ENCODE assay signal across 8 cellular contexts in the genomic region with DNA sequence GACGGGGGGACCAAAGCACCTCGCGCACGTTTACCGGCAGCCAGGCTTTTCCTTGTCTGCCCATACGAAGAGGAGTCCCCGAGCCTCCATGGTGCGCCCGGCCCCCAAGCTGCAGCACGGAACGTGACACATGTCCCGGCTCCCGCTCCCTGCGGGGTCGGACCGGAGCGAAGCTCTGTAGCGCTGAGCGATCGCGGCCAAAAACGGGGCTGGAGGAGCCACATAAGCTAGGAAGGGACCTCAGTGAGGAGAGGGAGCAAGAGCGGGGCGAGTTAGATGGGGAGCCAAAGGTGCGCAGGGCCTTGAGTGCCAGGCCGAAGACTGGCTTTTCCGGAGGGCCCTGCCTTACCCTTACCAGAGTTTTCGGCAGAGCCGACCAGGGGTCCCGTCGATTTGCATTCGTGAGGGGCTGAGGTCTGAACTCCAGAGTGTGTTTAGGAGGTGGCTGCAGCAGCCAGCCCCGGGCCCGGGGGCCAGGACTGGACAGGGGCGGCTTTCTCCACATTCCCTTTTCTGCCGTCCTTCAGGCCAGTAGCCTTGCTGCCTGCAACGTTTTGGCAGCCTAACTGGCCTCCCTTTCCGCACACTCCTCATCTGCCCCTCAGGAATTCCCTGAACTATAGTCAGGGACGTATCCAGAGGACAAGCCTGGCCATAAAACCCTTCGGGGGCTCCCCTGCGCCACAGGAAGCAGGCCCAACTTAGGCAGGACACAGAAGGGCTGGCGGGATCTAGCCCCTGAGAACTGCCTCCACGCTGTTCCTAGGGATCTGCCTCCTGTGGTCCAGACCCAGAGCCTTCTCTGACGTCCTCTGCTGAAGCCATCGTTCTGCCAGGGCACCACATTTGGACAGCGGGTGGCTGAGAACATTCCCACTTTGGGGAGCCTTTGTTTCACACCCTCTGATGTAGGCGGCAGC. TPM values are rescaled to one million over a fixed set of nuclear protein-coding genes. Genes with fewer than 3 reads are reported as not detected.
DNase-seq lines count a peak whose midpoint lies in the region; ATAC-seq, FAIRE-seq and TF ChIP-seq lines count a peak whose summit lies in the region.

No MANE protein-coding gene starts in this region.

- no peak for FAIRE-seq in astrocyte (lab: Jason Lieb, UNC)

- H3K4me3 ChIP-seq in CD4-positive, CD25-positive, alpha-beta regulatory T cell (ENCODE audit: low read depth, low read length), result peak overlapping the region; percentile 51
- H3K4me3 ChIP-seq in HUES48 (ENCODE audit: low read depth, low read length) (peak overlapping the region; percentile 95), astrocyte (ENCODE audit: insufficient read depth, low read depth, low read length) (peak overlapping the region; percentile 70), kidney epithelial cell (ENCODE audit: low read depth, low read length) (peak overlapping the region; percentile 79)

- H3K36me3 Mint-ChIP-seq in CD4-positive, CD25-positive, alpha-beta regulatory T cell, result peaks cover 3% of the 10 kb centered on the region
- no peaks in the 10 kb centered on the region for H3K36me3 Mint-ChIP-seq in astrocyte (ENCODE audit: low read depth, unreplicated experiment)
- H3K36me3 Mint-ChIP-seq in stimulated activated naive CD8-positive, alpha-beta T cell treated with anti-CD3 and anti-CD28 coated beads, Interleukin-15, Interleukin-2, amounts not matched to agents 100 ng/mL and 50 ng/mL, for 24 hours (ENCODE audit: low read depth), result peaks cover 11% of the 10 kb centered on the region

- peak overlapping the region; percentile 86 for H3K27ac ChIP-seq in CD4-positive, CD25-positive, alpha-beta regulatory T cell (ENCODE audit: insufficient read depth, low read length, poor library complexity, severe bottlenecking)
- H3K27ac ChIP-seq in HUES48 (ENCODE audit: low read depth, low read length) (peak overlapping the region; percentile 80), astrocyte (ENCODE audit: low read depth, low read length) (peak overlapping the region; percentile 97)

- TF ChIP-seq CTCF in astrocyte (IDR thresholded peaks at IDR 0.05; ENCODE audit: insufficient read depth, low read depth, low read length) (no peak), kidney epithelial cell (IDR thresholded peaks at IDR 0.05; ENCODE audit: insufficient read depth, low read length, poor library complexity, severe bottlenecking) (no peak)

- H3K4me1 ChIP-seq in CD4-positive, CD25-positive, alpha-beta regulatory T cell (ENCODE audit: control insufficient read depth, insufficient read depth, low read length, poor library complexity, severe bottlenecking), result peaks cover 34% of the 10 kb centered on the region
- H3K4me1 ChIP-seq in HUES48 (ENCODE audit: control insufficient read depth, insufficient read depth, low read length) (no peaks in the 10 kb centered on the region), astrocyte (ENCODE audit: insufficient read depth, low read length) (peaks cover 16% of the 10 kb centered on the region)

- H3K9ac ChIP-seq in HUES48 (ENCODE audit: low read depth, low read length) (peak overlapping the region; percentile 75), astrocyte (ENCODE audit: low read length) (peak overlapping the region; percentile 98)

- H4K20me1 ChIP-seq in astrocyte (ENCODE audit: insufficient read depth, low read length), result peaks cover 28% of the 10 kb centered on the region

- H3K27ac Mint-ChIP-seq in CD4-positive, CD25-positive, alpha-beta regulatory T cell, result peak overlapping the region in 2 of 3 donors; percentile 92 to 93
- peak overlapping the region; percentile 81 for H3K27ac Mint-ChIP-seq in astrocyte (ENCODE audit: unreplicated experiment)
- peak overlapping the region; percentile 95 for H3K27ac Mint-ChIP-seq in stimulated activated naive CD8-positive, alpha-beta T cell treated with anti-CD3 and anti-CD28 coated beads, Interleukin-15, Interleukin-2, amounts not matched to agents 100 ng/mL and 50 ng/mL, for 24 hours

- ATAC-seq in CD4-positive, CD25-positive, alpha-beta regulatory T cell (ENCODE audit: low read depth in 2 of 2), result no peak
- ATAC-seq in GM21390 (IDR thresholded peaks at IDR 0.05; ENCODE audit: unreplicated experiment), result no peak
- ATAC-seq in HG02610 (IDR thresholded peaks at IDR 0.05; ENCODE audit: unreplicated experiment), result no peak

- H2AFZ ChIP-seq in astrocyte (ENCODE audit: low read depth, low read length), result peak overlapping the region; percentile 10

- peaks cover 0 to 2% (median 0%) of the 10 kb centered on the region in 7 donors for H3K9me3 Mint-ChIP-seq in CD4-positive, CD25-positive, alpha-beta regulatory T cell
- no peaks in the 10 kb centered on the region for H3K9me3 Mint-ChIP-seq in astrocyte (ENCODE audit: unreplicated experiment)
- H3K9me3 Mint-ChIP-seq in stimulated activated naive CD8-positive, alpha-beta T cell treated with anti-CD3 and anti-CD28 coated beads, Interleukin-15, Interleukin-2, amounts not matched to agents 100 ng/mL and 50 ng/mL, for 24 hours, result no peaks in the 10 kb centered on the region

- peak overlapping the region; percentile 90 to 96 (median 93) for H3K4me3 Mint-ChIP-seq in CD4-positive, CD25-positive, alpha-beta regulatory T cell
- H3K4me3 Mint-ChIP-seq in astrocyte (ENCODE audit: unreplicated experiment), result peak overlapping the region; percentile 93
- peak overlapping the region; percentile 93 for H3K4me3 Mint-ChIP-seq in stimulated activated naive CD8-positive, alpha-beta T cell treated with anti-CD3 and anti-CD28 coated beads, Interleukin-15, Interleukin-2, amounts not matched to agents 100 ng/mL and 50 ng/mL, for 24 hours

- peak in 1 of 3 donors; percentile 18 for DNase-seq in CD4-positive, CD25-positive, alpha-beta regulatory T cell
- DNase-seq in astrocyte (ENCODE audit: low read depth) (no peak), kidney epithelial cell (ENCODE audit: low read depth) (no peak), NCI-H446 treated with DMSO at 0.1 percent for 48 hours (lab: John Stamatoyannopoulos, UW) (no peak)

- no peaks in the 10 kb centered on the region for H3K9me3 ChIP-seq in CD4-positive, CD25-positive, alpha-beta regulatory T cell (ENCODE audit: control insufficient read depth in 2 of 2, low read length in 2 of 2)
- H3K9me3 ChIP-seq in HUES48 (ENCODE audit: control insufficient read depth, insufficient read depth, low read length), result peaks cover 33% of the 10 kb centered on the region
- no peaks in the 10 kb centered on the region for H3K9me3 ChIP-seq in astrocyte (ENCODE audit: insufficient read depth, low read depth, low read length)

- H3K4me1 Mint-ChIP-seq in CD4-positive, CD25-positive, alpha-beta regulatory T cell, result peaks cover 0 to 35% (median 7%) of the 10 kb centered on the region in 4 donors
- peaks cover 5% of the 10 kb centered on the region for H3K4me1 Mint-ChIP-seq in astrocyte (ENCODE audit: low read depth, unreplicated experiment)
- peaks cover 22% of the 10 kb centered on the region for H3K4me1 Mint-ChIP-seq in stimulated activated naive CD8-positive, alpha-beta T cell treated with anti-CD3 and anti-CD28 coated beads, Interleukin-15, Interleukin-2, amounts not matched to agents 100 ng/mL and 50 ng/mL, for 24 hours (ENCODE audit: low read depth)

- no peaks in the 10 kb centered on the region for H3K27me3 Mint-ChIP-seq in CD4-positive, CD25-positive, alpha-beta regulatory T cell
- no peaks in the 10 kb centered on the region for H3K27me3 Mint-ChIP-seq in astrocyte (ENCODE audit: low read depth, unreplicated experiment)
- H3K27me3 Mint-ChIP-seq in stimulated activated naive CD8-positive, alpha-beta T cell treated with anti-CD3 and anti-CD28 coated beads, Interleukin-15, Interleukin-2, amounts not matched to agents 100 ng/mL and 50 ng/mL, for 24 hours, result no peaks in the 10 kb centered on the region

- peaks cover 65% of the 10 kb centered on the region for H3K79me2 ChIP-seq in astrocyte (ENCODE audit: insufficient read depth, low read length)

- H3K36me3 ChIP-seq in CD4-positive, CD25-positive, alpha-beta regulatory T cell (ENCODE audit: control insufficient read depth, insufficient read depth, low read length), result peaks cover 12% of the 10 kb centered on the region
- H3K36me3 ChIP-seq in HUES48 (ENCODE audit: control insufficient read depth, insufficient read depth, low read length) (peaks cover 34% of the 10 kb centered on the region), astrocyte (ENCODE audit: insufficient read depth, low read length) (peaks cover 2% of the 10 kb centered on the region), kidney epithelial cell (ENCODE audit: control insufficient read depth, insufficient read depth, low read length) (peaks cover 2% of the 10 kb centered on the region)

- peak overlapping the region; percentile 94 for H3K4me2 ChIP-seq in astrocyte (ENCODE audit: low read length)

- H3K27me3 ChIP-seq in CD4-positive, CD25-positive, alpha-beta regulatory T cell (ENCODE audit: control insufficient read depth, insufficient read depth, low read length), result no peaks in the 10 kb centered on the region
- H3K27me3 ChIP-seq in HUES48 (ENCODE audit: control insufficient read depth, insufficient read depth, low read length) (no peaks in the 10 kb centered on the region), astrocyte (ENCODE audit: insufficient read depth, low read length) (no peaks in the 10 kb centered on the region), kidney epithelial cell (ENCODE audit: control insufficient read depth, insufficient read depth, low read length) (no peaks in the 10 kb centered on the region)

RNA-seq across cellular contexts. Expression of gene SSR4, which starts 0.7 kb away (rescaled TPM):
- 155 TPM for total RNA-seq in CD4-positive, CD25-positive, alpha-beta regulatory T cell
- polyA plus RNA-seq in CD4-positive, CD25-positive, alpha-beta regulatory T cell, result 100 to 1,000 TPM; 366 to 475 (median 424) TPM
- total RNA-seq in astrocyte (252 and 299 TPM in 2 replicates), kidney epithelial cell (300 and 319 TPM in 2 replicates)

RNA-seq across cellular contexts. Expression of gene IDH3G, which starts 1.0 kb away (rescaled TPM):
- 64.4 TPM for total RNA-seq in CD4-positive, CD25-positive, alpha-beta regulatory T cell
- 100 to 1,000 TPM in 3 of 4 donors, 10 to 100 TPM in 1; 96.3 to 127 (median 109) TPM for polyA plus RNA-seq in CD4-positive, CD25-positive, alpha-beta regulatory T cell
- total RNA-seq in astrocyte, result 40.0 and 41.9 TPM in 2 replicates
- 80.6 and 84.0 TPM in 2 replicates for total RNA-seq in kidney epithelial cell

RNA-seq across cellular contexts. Expression of gene SRPK3, which starts 14.3 kb away (rescaled TPM):
- total RNA-seq in CD4-positive, CD25-positive, alpha-beta regulatory T cell, result not detected
- polyA plus RNA-seq in CD4-positive, CD25-positive, alpha-beta regulatory T cell, result not detected
- total RNA-seq in astrocyte (not detected in 2 replicates), kidney epithelial cell (0.08 and 0.27 TPM in 2 replicates)

RNA-seq across cellular contexts. Expression of gene PLXNB3, which starts 31.1 kb away (rescaled TPM):
- total RNA-seq in CD4-positive, CD25-positive, alpha-beta regulatory T cell, result 0.52 TPM
- not detected for polyA plus RNA-seq in CD4-positive, CD25-positive, alpha-beta regulatory T cell
- total RNA-seq in astrocyte (5.3 and 5.4 TPM in 2 replicates), kidney epithelial cell (3.6 and 9.1 TPM in 2 replicates)

RNA-seq across cellular contexts. Expression of gene PDZD4, which starts 35.2 kb away (rescaled TPM):
- 4.9 TPM for total RNA-seq in CD4-positive, CD25-positive, alpha-beta regulatory T cell
- not detected for polyA plus RNA-seq in CD4-positive, CD25-positive, alpha-beta regulatory T cell
- total RNA-seq in astrocyte, result 9.9 and 13.1 TPM in 2 replicates
- total RNA-seq in kidney epithelial cell, result 0.68 and 1.8 TPM in 2 replicates
